8 cellular contexts compared by ENCODE assay signal in genomic region chr16:57462978-57463362, GRCh38. TPM values are rescaled to one million over a fixed set of nuclear protein-coding genes. Genes with fewer than 3 reads are reported as not detected.
DNase-seq lines count a peak whose midpoint lies in the region; ATAC-seq and TF ChIP-seq lines count a peak whose summit lies in the region.

No MANE protein-coding gene starts in this region.

- intact Hi-C loops in left cardiac atrium (cut with DNase I) = no loop called here

- no peak for TF ChIP-seq CTCF in WTC11 (IDR thresholded peaks at IDR 0.05)

- H3K9me3 ChIP-seq in skeletal muscle tissue (ENCODE audit: control insufficient read depth in 3 of 3, low read length in 3 of 3) = no peaks in the 10 kb centered on the region

- peak overlapping the region; percentile 100 for H3K4me3 Mint-ChIP-seq in WTC11

- H3K9ac ChIP-seq in skeletal muscle tissue (ENCODE audit: low read depth in 1 of 3, low read length in 3 of 3) = peak overlapping the region; percentile 83 to 91 (median 91)

- H3K27me3 ChIP-seq in skeletal muscle tissue (ENCODE audit: control insufficient read depth in 3 of 3, insufficient read depth in 3 of 3, low read length in 3 of 3) = no peaks in the 10 kb centered on the region

- H3K9me3 Mint-ChIP-seq in WTC11 = no peaks in the 10 kb centered on the region

- CTCF ChIA-PET in WTC11 (lab: Charles Lee) = interaction anchor here (0.8 to 5.1 kb wide), 28 partner anchors 11 to 632 kb away, joined by 3 to 71 read pairs (median 5); partner anchors contain the start of genes CCDC102A, CIAPIN1, COQ9 and CX3CL1

- ATAC-seq in WTC11 = peak; percentile 23
- ATAC-seq in left cardiac atrium = peak; percentile 43 to 52

- peaks cover 50 to 72% (median 63%) of the 10 kb centered on the region in 3 donors for H3K36me3 ChIP-seq in skeletal muscle tissue (ENCODE audit: control insufficient read depth in 3 of 3, insufficient read depth in 3 of 3, low read length in 3 of 3)

- no peak overlapping the region for H3K27ac Mint-ChIP-seq in WTC11

- POLR2A ChIA-PET in WTC11 (lab: Charles Lee) = interaction anchor here (0.7 to 1.6 kb wide), 3 partner anchors 16 to 66 kb away, joined by 3 to 5 read pairs (median 4); partner anchors contain the start of genes CIAPIN1 and COQ9

- H3K4me3 ChIP-seq in skeletal muscle tissue (ENCODE audit: low read length in 3 of 3) = peak overlapping the region; percentile 87 to 93 (median 89)

- peak overlapping the region; percentile 65 for H3K27ac ChIP-seq in skeletal muscle tissue (ENCODE audit: low read depth, low read length)

- H3K27me3 Mint-ChIP-seq in WTC11 (ENCODE audit: low read depth) = no peaks in the 10 kb centered on the region

- peak; percentile 5 for DNase-seq in activated T-cell treated with anti-CD3 and anti-CD28 coated beads for 4 hours
- no peak for DNase-seq in activated T-cell treated with anti-CD3 and anti-CD28 coated beads, Interleukin-2, amount 50 U/mL, for 1 hour
- DNase-seq in WTC11 (ENCODE audit: low spot score) = no peak
- no peak for DNase-seq in left cardiac atrium
- DNase-seq in putamen (ENCODE audit: low spot score) = no peak
- no peak for DNase-seq in NOMO-1 treated with dmso at 0.1 percent for 144 hours (lab: John Stamatoyannopoulos, UW; ENCODE audit: unreplicated experiment)
- DNase-seq in activated CD4-positive, CD25-positive, alpha-beta regulatory T cell (lab: John Stamatoyannopoulos, UW) = no peak

- peaks cover 14 to 27% (median 19%) of the 10 kb centered on the region in 3 donors for H3K4me1 ChIP-seq in skeletal muscle tissue (ENCODE audit: control insufficient read depth in 3 of 3, insufficient read depth in 3 of 3, low read length in 3 of 3)

- peaks cover 49% of the 10 kb centered on the region for H3K36me3 Mint-ChIP-seq in WTC11

- peaks cover 4% of the 10 kb centered on the region for H3K4me1 Mint-ChIP-seq in WTC11

TF ChIP-seq in WTC11, 78 proteins besides CTCF, POLR2A, EP300 and RAD21:
- TF ChIP-seq ZNF671 (CRISPR knock-in tag; IDR thresholded peaks at IDR 0.05) (no peak), MYBL2 (CRISPR knock-in tag; IDR thresholded peaks at IDR 0.05) (no peak), GABPB1 (CRISPR knock-in tag; IDR thresholded peaks at IDR 0.05) (no peak), CREM (CRISPR knock-in tag; IDR thresholded peaks at IDR 0.05) (no peak), ZBTB21 (CRISPR knock-in tag; IDR thresholded peaks at IDR 0.05; ENCODE audit: borderline replicate concordance) (no peak), STAT6 (CRISPR knock-in tag; conservative IDR thresholded peaks at IDR 0.05; ENCODE audit: low read depth) (no peak), PRRX2 (CRISPR knock-in tag; IDR thresholded peaks at IDR 0.05) (no peak), ZNF232 (CRISPR knock-in tag; IDR thresholded peaks at IDR 0.05) (no peak), AR (CRISPR knock-in tag; IDR thresholded peaks at IDR 0.05) (no peak), JUN (CRISPR knock-in tag; IDR thresholded peaks at IDR 0.05) (no peak), NR1H2 (CRISPR knock-in tag; IDR thresholded peaks at IDR 0.05) (no peak), OVOL2 (CRISPR knock-in tag; IDR thresholded peaks at IDR 0.05; ENCODE audit: borderline replicate concordance) (no peak), FOXJ3 (CRISPR knock-in tag; IDR thresholded peaks at IDR 0.05; ENCODE audit: borderline replicate concordance) (no peak)

RNA-seq across cellular contexts. Expression of gene POLR2C, which starts 0.5 kb away (rescaled TPM):
- total RNA-seq in WTC11 (2021) = 67.9 to 75.4 TPM (median 67.9 TPM) in 3 replicates
- total RNA-seq in left cardiac atrium = 10 to 100 TPM; 33.2 to 41.9 TPM
- 62.6 TPM for total RNA-seq in skeletal muscle tissue

RNA-seq across cellular contexts. Expression of gene COQ9, which starts 15.7 kb away (rescaled TPM):
- 39.2 to 40.2 TPM (median 39.8 TPM) in 3 replicates for total RNA-seq in WTC11 (2021)
- total RNA-seq in left cardiac atrium = 100 to 1,000 TPM in 1 of 2 donors, 10 to 100 TPM in 1; 98.9 to 128 TPM
- total RNA-seq in skeletal muscle tissue = 32.9 TPM

RNA-seq across cellular contexts. Expression of gene CIAPIN1, which starts 15.8 kb away (rescaled TPM):
- total RNA-seq in WTC11 (2021) (85.9 to 94.7 TPM (median 87.9 TPM) in 3 replicates), left cardiac atrium (10 to 100 TPM; 36.5 to 77.0 TPM), skeletal muscle tissue (56.9 TPM)

RNA-seq across cellular contexts. Expression of gene DOK4, which starts 23.3 kb away (rescaled TPM):
- total RNA-seq in WTC11 (2021) (21.8 to 25.0 TPM (median 21.9 TPM) in 3 replicates), left cardiac atrium (10 to 100 TPM; 14.2 to 14.5 TPM), skeletal muscle tissue (6.8 TPM)

RNA-seq across cellular contexts. Expression of gene CCL17, which starts 58.4 kb away (rescaled TPM):
- total RNA-seq in WTC11 (2021) = not detected in 3 replicates
- not detected for total RNA-seq in left cardiac atrium
- not detected for total RNA-seq in skeletal muscle tissue
